In genomic region chr16:7150230-7150629, GRCh38 we compare ENCODE assay signal across 8 cellular contexts.
"Had no signal": no experiment of that assay in that cellular context is flagged by ENCODE, and none has a peak within 500 bp of the region (broad histone marks: within the 10 kb centered on the region; RNA-seq: fewer than 3 reads in every experiment).

No MANE protein-coding gene starts in this region.

- DNase-seq: GDM1, GF-D8 had no signal

- FAIRE-seq: G401.6, GM12878, GM12891, GM12892, GM18507, GM19239 had no signal

- ATAC-seq: GM12878 had no signal

- H3K4me3 ChIP-seq: GM12878 had no signal
